In the genomic region with DNA sequence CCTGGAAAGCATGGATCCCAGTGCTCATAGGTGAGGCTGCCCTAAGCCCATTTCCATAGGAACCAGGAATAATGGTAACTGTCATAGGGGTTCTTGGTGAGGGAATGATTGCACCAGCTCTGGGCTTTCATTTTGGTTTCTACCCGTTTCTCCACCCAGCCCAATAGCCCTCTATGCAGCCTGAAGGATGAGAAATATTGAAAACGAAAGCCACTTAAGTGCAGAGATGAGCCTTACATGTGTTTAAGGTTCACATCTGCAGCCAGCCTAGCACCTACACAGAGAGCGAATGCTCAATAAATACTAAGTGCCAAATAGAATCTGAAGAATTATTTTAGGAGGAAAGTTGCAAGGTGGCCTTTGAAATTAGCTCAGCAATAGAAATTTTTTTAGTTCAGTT, we compare ENCODE assay signal across 1 cellular context.
TF ChIP-seq lines count a peak whose summit lies in the region.

No MANE protein-coding gene starts in this region.

TF ChIP-seq in GM23338, 12 proteins besides CTCF, POLR2A, EP300 and RAD21 (continued from another document):
- TF ChIP-seq, protein P1, sequence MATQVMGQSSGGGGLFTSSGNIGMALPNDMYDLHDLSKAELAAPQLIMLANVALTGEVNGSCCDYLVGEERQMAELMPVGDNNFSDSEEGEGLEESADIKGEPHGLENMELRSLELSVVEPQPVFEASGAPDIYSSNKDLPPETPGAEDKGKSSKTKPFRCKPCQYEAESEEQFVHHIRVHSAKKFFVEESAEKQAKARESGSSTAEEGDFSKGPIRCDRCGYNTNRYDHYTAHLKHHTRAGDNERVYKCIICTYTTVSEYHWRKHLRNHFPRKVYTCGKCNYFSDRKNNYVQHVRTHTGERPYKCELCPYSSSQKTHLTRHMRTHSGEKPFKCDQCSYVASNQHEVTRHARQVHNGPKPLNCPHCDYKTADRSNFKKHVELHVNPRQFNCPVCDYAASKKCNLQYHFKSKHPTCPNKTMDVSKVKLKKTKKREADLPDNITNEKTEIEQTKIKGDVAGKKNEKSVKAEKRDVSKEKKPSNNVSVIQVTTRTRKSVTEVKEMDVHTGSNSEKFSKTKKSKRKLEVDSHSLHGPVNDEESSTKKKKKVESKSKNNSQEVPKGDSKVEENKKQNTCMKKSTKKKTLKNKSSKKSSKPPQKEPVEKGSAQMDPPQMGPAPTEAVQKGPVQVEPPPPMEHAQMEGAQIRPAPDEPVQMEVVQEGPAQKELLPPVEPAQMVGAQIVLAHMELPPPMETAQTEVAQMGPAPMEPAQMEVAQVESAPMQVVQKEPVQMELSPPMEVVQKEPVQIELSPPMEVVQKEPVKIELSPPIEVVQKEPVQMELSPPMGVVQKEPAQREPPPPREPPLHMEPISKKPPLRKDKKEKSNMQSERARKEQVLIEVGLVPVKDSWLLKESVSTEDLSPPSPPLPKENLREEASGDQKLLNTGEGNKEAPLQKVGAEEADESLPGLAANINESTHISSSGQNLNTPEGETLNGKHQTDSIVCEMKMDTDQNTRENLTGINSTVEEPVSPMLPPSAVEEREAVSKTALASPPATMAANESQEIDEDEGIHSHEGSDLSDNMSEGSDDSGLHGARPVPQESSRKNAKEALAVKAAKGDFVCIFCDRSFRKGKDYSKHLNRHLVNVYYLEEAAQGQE (IDR thresholded peaks at IDR 0.05; ENCODE audit: unreplicated experiment): no peak
- TF ChIP-seq STAT1 (IDR thresholded peaks at IDR 0.05; ENCODE audit: unreplicated experiment) (no peak), POLR2AphosphoS5 (IDR thresholded peaks at IDR 0.05; ENCODE audit: low read depth) (no peak), EZH2phosphoT487 (IDR thresholded peaks at IDR 0.05; ENCODE audit: unreplicated experiment) (no peak), JUNB (IDR thresholded peaks at IDR 0.05; ENCODE audit: unreplicated experiment) (no peak), ZNF331 (CRISPR knock-in tag; IDR thresholded peaks at IDR 0.05; ENCODE audit: low read depth) (no peak)
- TF ChIP-seq, protein P2, sequence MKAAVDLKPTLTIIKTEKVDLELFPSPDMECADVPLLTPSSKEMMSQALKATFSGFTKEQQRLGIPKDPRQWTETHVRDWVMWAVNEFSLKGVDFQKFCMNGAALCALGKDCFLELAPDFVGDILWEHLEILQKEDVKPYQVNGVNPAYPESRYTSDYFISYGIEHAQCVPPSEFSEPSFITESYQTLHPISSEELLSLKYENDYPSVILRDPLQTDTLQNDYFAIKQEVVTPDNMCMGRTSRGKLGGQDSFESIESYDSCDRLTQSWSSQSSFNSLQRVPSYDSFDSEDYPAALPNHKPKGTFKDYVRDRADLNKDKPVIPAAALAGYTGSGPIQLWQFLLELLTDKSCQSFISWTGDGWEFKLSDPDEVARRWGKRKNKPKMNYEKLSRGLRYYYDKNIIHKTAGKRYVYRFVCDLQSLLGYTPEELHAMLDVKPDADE (IDR thresholded peaks at IDR 0.05): no peak
